9 cellular contexts compared by ENCODE assay signal in genomic region chr2:231671617-231672350, GRCh38. TPM values are rescaled to one million over a fixed set of nuclear protein-coding genes. Genes with fewer than 3 reads are reported as not detected.
DNase-seq lines count a peak whose midpoint lies in the region; ATAC-seq and TF ChIP-seq lines count a peak whose summit lies in the region.
"Had no signal": no experiment of that assay in that cellular context is flagged by ENCODE, and none has a peak within 500 bp of the region (broad histone marks: within the 10 kb centered on the region; RNA-seq: fewer than 3 reads in every experiment).

No MANE protein-coding gene starts in this region.

- intact Hi-C loops in gastrocnemius medialis (cut with DNase I; ENCODE audit: low total_unique reads), result no loop called here

- H3K27ac ChIP-seq in gastrocnemius medialis, result peak overlapping the region; percentile 79 to 83 (median 81)

- H3K36me3 ChIP-seq in gastrocnemius medialis, result no peaks in the 10 kb centered on the region
- H3K36me3 ChIP-seq: SJSA1 had no signal

- no peak overlapping the region for H3K4me3 ChIP-seq in gastrocnemius medialis
- H3K4me3 ChIP-seq: SJSA1 had no signal

- no peak for TF ChIP-seq CTCF in gastrocnemius medialis (IDR thresholded peaks at IDR 0.05 in 4 of 5, conservative IDR thresholded peaks at IDR 0.05 in 1 of 5)

- H3K27me3 Mint-ChIP-seq in activated naive CD8-positive, alpha-beta T cell treated with anti-CD3 and anti-CD28 coated beads, Interleukin-2, amount 50 U/mL, for 24 hours, result no peaks in the 10 kb centered on the region
- H3K27me3 Mint-ChIP-seq in activated T-cell treated with anti-CD3 and anti-CD28 coated beads, Interleukin-2, amount 50 U/mL, for 24 hours, result no peaks in the 10 kb centered on the region

- no peak for DNase-seq in activated naive CD8-positive, alpha-beta T cell treated with anti-CD3 and anti-CD28 coated beads, Interleukin-2, amount 50 U/mL, for 24 hours
- DNase-seq in gastrocnemius medialis, result no peak
- DNase-seq in KG1 (lab: John Stamatoyannopoulos, UW), result no peak
- no peak for DNase-seq in iPS-NIHi7 (ENCODE audit: extremely low spot score)
- DNase-seq in activated T-cell treated with anti-CD3 and anti-CD28 coated beads, Interleukin-2, amount 50 U/mL, for 24 hours, result no peak
- DNase-seq in DMS 273 (lab: John Stamatoyannopoulos, UW; ENCODE audit: unreplicated experiment), result no peak

- H3K4me1 ChIP-seq in gastrocnemius medialis, result peaks cover 25 to 34% of the 10 kb centered on the region in 2 donors

- no peaks in the 10 kb centered on the region for H3K9me3 Mint-ChIP-seq in activated naive CD8-positive, alpha-beta T cell treated with anti-CD3 and anti-CD28 coated beads, Interleukin-2, amount 50 U/mL, for 24 hours
- H3K9me3 Mint-ChIP-seq in activated T-cell treated with anti-CD3 and anti-CD28 coated beads, Interleukin-2, amount 50 U/mL, for 24 hours, result no peaks in the 10 kb centered on the region

- peak; percentile 36 for ATAC-seq in GM18873 (IDR thresholded peaks at IDR 0.05; ENCODE audit: low FRiP score, unreplicated experiment)
- ATAC-seq in HG02885 (IDR thresholded peaks at IDR 0.05; ENCODE audit: poor library complexity, unreplicated experiment), result peak; percentile 51
- no peak for ATAC-seq in activated naive CD8-positive, alpha-beta T cell treated with anti-CD3 and anti-CD28 coated beads, Interleukin-2, amount 50 U/mL, for 24 hours
- no peak for ATAC-seq in gastrocnemius medialis

- peak overlapping the region; percentile 27 for H3K27ac Mint-ChIP-seq in activated naive CD8-positive, alpha-beta T cell treated with anti-CD3 and anti-CD28 coated beads, Interleukin-2, amount 50 U/mL, for 24 hours
- no peak overlapping the region for H3K27ac Mint-ChIP-seq in activated T-cell treated with anti-CD3 and anti-CD28 coated beads, Interleukin-2, amount 50 U/mL, for 24 hours

- in situ Hi-C loops in gastrocnemius medialis (cut with MboI; ENCODE audit: low sequenced_read_pairs in 4 of 4), result loop anchor here in 2 of 4 donors (5.0 kb wide), 1 partner anchor 59 kb away; no protein-coding TSS in a partner anchor

- no peaks in the 10 kb centered on the region for H3K36me3 Mint-ChIP-seq in activated naive CD8-positive, alpha-beta T cell treated with anti-CD3 and anti-CD28 coated beads, Interleukin-2, amount 50 U/mL, for 24 hours (ENCODE audit: low read depth)
- H3K36me3 Mint-ChIP-seq in activated T-cell treated with anti-CD3 and anti-CD28 coated beads, Interleukin-2, amount 50 U/mL, for 24 hours (ENCODE audit: low read depth), result no peaks in the 10 kb centered on the region

- H3K27me3 ChIP-seq in gastrocnemius medialis, result no peaks in the 10 kb centered on the region
- H3K27me3 ChIP-seq: SJSA1 had no signal

- TF ChIP-seq POLR2A in gastrocnemius medialis (IDR thresholded peaks at IDR 0.05), result no peak

- H3K4me3 Mint-ChIP-seq in activated naive CD8-positive, alpha-beta T cell treated with anti-CD3 and anti-CD28 coated beads, Interleukin-2, amount 50 U/mL, for 24 hours, result peak overlapping the region; percentile 6
- no peak overlapping the region for H3K4me3 Mint-ChIP-seq in activated T-cell treated with anti-CD3 and anti-CD28 coated beads, Interleukin-2, amount 50 U/mL, for 24 hours

- H3K4me1 Mint-ChIP-seq in activated naive CD8-positive, alpha-beta T cell treated with anti-CD3 and anti-CD28 coated beads, Interleukin-2, amount 50 U/mL, for 24 hours, result peaks cover 19% of the 10 kb centered on the region
- H3K4me1 Mint-ChIP-seq in activated T-cell treated with anti-CD3 and anti-CD28 coated beads, Interleukin-2, amount 50 U/mL, for 24 hours (ENCODE audit: low read depth), result peaks cover 8% of the 10 kb centered on the region

- no peaks in the 10 kb centered on the region for H3K9me3 ChIP-seq in gastrocnemius medialis
- H3K9me3 ChIP-seq: SJSA1 had no signal

RNA-seq across cellular contexts. Expression of gene PTMA, which starts 36.5 kb away (rescaled TPM):
- total RNA-seq in gastrocnemius medialis, result 100 to 1,000 TPM; 121 to 177 (median 174) TPM

Comparison
In these comparisons a context has a peak if more than half of its experiments do, and no peak if none do; other contexts are left out.
1. ATAC-seq: peak in GM18873 (single experiment) and HG02885 (single experiment); none in activated naive CD8-positive, alpha-beta T cell treated with anti-CD3 and anti-CD28 coated beads, Interleukin-2, amount 50 U/mL, for 24 hours (single experiment) and gastrocnemius medialis (0 of 2).